12 cellular contexts compared by ENCODE assay signal in the genomic region with DNA sequence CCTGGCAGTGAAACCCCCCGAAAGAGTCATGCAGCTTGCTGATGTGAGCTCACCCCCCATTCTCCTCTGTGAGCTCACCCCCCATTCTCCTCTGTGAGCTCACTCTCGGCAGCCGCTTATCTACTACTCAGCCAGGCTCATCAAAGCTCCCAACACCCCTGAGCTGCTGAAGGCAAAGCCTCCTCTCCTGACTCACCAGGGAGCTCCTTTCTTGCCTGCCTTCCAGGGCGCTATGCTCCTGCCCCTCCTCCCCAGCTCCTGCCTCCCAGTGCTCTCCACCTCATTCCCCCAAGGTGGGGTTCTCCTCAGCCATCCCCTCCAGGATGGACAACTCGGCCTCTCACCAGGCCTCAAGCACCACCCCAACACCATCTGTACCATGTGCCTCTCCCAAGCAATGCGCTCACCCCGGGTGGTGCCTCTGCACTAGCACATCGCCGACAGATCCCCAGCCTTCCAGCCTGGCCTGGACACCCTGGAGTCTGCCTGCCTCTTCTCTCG. TPM values are rescaled to one million over a fixed set of nuclear protein-coding genes. Genes with fewer than 3 reads are reported as not detected.
DNase-seq lines count a peak whose midpoint lies in the region; ATAC-seq and TF ChIP-seq lines count a peak whose summit lies in the region.
"Had no signal": no experiment of that assay in that cellular context is flagged by ENCODE, and none has a peak within 500 bp of the region (broad histone marks: within the 10 kb centered on the region; RNA-seq: fewer than 3 reads in every experiment).

No MANE protein-coding gene starts in this region.

- ATAC-seq in activated naive CD8-positive, alpha-beta T cell treated with anti-CD3 and anti-CD28 coated beads, Interleukin-2, amount 10 ng/mL, durations not matched to agents 7 days and 5 days (ENCODE audit: low read depth) = no peak
- peak; percentile 61 for ATAC-seq in left ventricle myocardium superior
- ATAC-seq in GM18861 (IDR thresholded peaks at IDR 0.05; ENCODE audit: unreplicated experiment) = no peak

- no peaks in the 10 kb centered on the region for H3K9me3 Mint-ChIP-seq in activated naive CD8-positive, alpha-beta T cell treated with anti-CD3 and anti-CD28 coated beads, Interleukin-2, amount 10 ng/mL, durations not matched to agents 7 days and 5 days

- H3K4me1 ChIP-seq in tibial artery = peaks cover 5 to 31% (median 25%) of the 10 kb centered on the region in 4 donors
- peaks cover 0 to 26% (median 21%) of the 10 kb centered on the region in 4 donors for H3K4me1 ChIP-seq in sigmoid colon
- H3K4me1 ChIP-seq in PC-9 (replicated peaks; ENCODE audit: insufficient read depth) = peaks cover 33% of the 10 kb centered on the region

- TF ChIP-seq EP300 in sigmoid colon (IDR thresholded peaks at IDR 0.05) = no peak

- TF ChIP-seq POLR2A in sigmoid colon (IDR thresholded peaks at IDR 0.05) = no peak

- no peaks in the 10 kb centered on the region for H3K27me3 Mint-ChIP-seq in activated naive CD8-positive, alpha-beta T cell treated with anti-CD3 and anti-CD28 coated beads, Interleukin-2, amount 10 ng/mL, durations not matched to agents 7 days and 5 days

- H3K79me2 ChIP-seq in PC-9 (ENCODE audit: low read depth) = peaks cover 13% of the 10 kb centered on the region; the same call in 1 of the 2 replicates

- no peak overlapping the region for H3K4me2 ChIP-seq in PC-9

- DNase-seq in AG08395 (ENCODE audit: low spot score) (peak; percentile 74), GM04503 (ENCODE audit: low read depth) (peak; percentile 34), left ventricle myocardium superior (no peak), tibial artery (no peak), sigmoid colon (no peak), PC-9 (no peak)
- no peak for DNase-seq in activated naive CD8-positive, alpha-beta T cell treated with anti-CD3 and anti-CD28 coated beads, Interleukin-2, amount 10 ng/mL, durations not matched to agents 7 days and 5 days
- DNase-seq: activated gamma-delta T cell treated with Interleukin-2 at 50 U/mL for 16 hours, NCI-H1930, stomach, WERI-Rb-1 had no signal

- no peak overlapping the region for H2AFZ ChIP-seq in PC-9

- peak overlapping the region; percentile 35 for H3K27ac Mint-ChIP-seq in activated naive CD8-positive, alpha-beta T cell treated with anti-CD3 and anti-CD28 coated beads, Interleukin-2, amount 10 ng/mL, durations not matched to agents 7 days and 5 days

- H3K4me1 Mint-ChIP-seq in activated naive CD8-positive, alpha-beta T cell treated with anti-CD3 and anti-CD28 coated beads, Interleukin-2, amount 10 ng/mL, durations not matched to agents 7 days and 5 days = peaks cover 2% of the 10 kb centered on the region

- H3K36me3 ChIP-seq in tibial artery (peaks cover 32 to 69% (median 39%) of the 10 kb centered on the region in 3 donors), sigmoid colon (peaks cover 0 to 76% (median 20%) of the 10 kb centered on the region in 4 donors), PC-9 (ENCODE audit: low read depth) (no peaks in the 10 kb centered on the region)

- peaks cover 14% of the 10 kb centered on the region for H4K20me1 ChIP-seq in PC-9 (ENCODE audit: insufficient read depth)

- TF ChIP-seq CTCF in tibial artery (IDR thresholded peaks at IDR 0.05) (no peak), sigmoid colon (IDR thresholded peaks at IDR 0.05) (no peak), PC-9 (conservative IDR thresholded peaks at IDR 0.05) (no peak)

- intact Hi-C loops in left ventricle myocardium superior (cut with micrococcal nuclease) = no loop called here
- intact Hi-C loops in tibial artery (cut with DNase I; ENCODE audit: low total_unique reads) = loop anchor here (10.0 kb wide), 1 partner anchor 455 kb away; no protein-coding TSS in a partner anchor
- intact Hi-C loops in sigmoid colon (cut with DNase I) = no loop called here
- intact Hi-C loops in PC-9 (cut with micrococcal nuclease; ENCODE audit: unreplicated experiment) = no loop called here

- H3K4me3 Mint-ChIP-seq in activated naive CD8-positive, alpha-beta T cell treated with anti-CD3 and anti-CD28 coated beads, Interleukin-2, amount 10 ng/mL, durations not matched to agents 7 days and 5 days = no peak overlapping the region

- peaks cover 13% of the 10 kb centered on the region for H3K36me3 Mint-ChIP-seq in activated naive CD8-positive, alpha-beta T cell treated with anti-CD3 and anti-CD28 coated beads, Interleukin-2, amount 10 ng/mL, durations not matched to agents 7 days and 5 days

- no peak overlapping the region for H3K4me3 ChIP-seq in tibial artery
- H3K4me3 ChIP-seq in sigmoid colon = no peak overlapping the region
- no peak overlapping the region for H3K4me3 ChIP-seq in PC-9
- H3K4me3 ChIP-seq: stomach had no signal

- CTCF ChIA-PET in PC-9 (lab: Charles Lee) = interaction anchor here (0.9 kb wide), 1 partner anchor 13 kb away, joined by 3 read pairs; no protein-coding TSS in a partner anchor

- WGBS in sigmoid colon, 2 donors = 96 to 97% methylated on average over 10 of the region's 10 CpGs

- H3K27ac ChIP-seq in tibial artery (no peak overlapping the region), sigmoid colon (no peak overlapping the region), PC-9 (no peak overlapping the region)
- H3K27ac ChIP-seq: stomach, WERI-Rb-1 had no signal

- peaks cover 38% of the 10 kb centered on the region for H3F3A ChIP-seq in PC-9 (ENCODE audit: insufficient read depth, low read depth)

- H3K9me3 ChIP-seq in tibial artery (no peaks in the 10 kb centered on the region), sigmoid colon (no peaks in the 10 kb centered on the region), PC-9 (ENCODE audit: insufficient read depth, low read depth) (no peaks in the 10 kb centered on the region)
- H3K9me3 ChIP-seq: stomach had no signal

- H3K27me3 ChIP-seq in tibial artery (no peaks in the 10 kb centered on the region), sigmoid colon (no peaks in the 10 kb centered on the region), PC-9 (ENCODE audit: insufficient read depth, low read depth) (no peaks in the 10 kb centered on the region)
- H3K27me3 ChIP-seq: stomach had no signal

- no TSS peak for BruUV-seq in PC-9 (replicated peaks; lab: Mats Ljungman, UMichigan)

- POLR2A ChIA-PET in activated naive CD8-positive, alpha-beta T cell treated with anti-CD3 and anti-CD28 coated beads, Interleukin-2, amount 10 ng/mL, durations not matched to agents 7 days and 5 days (lab: Charles Lee) = no interaction called here
- POLR2A ChIA-PET in PC-9 (lab: Charles Lee; ENCODE audit: unreplicated experiment) = interaction anchor here (0.6 kb wide), 2 partner anchors 12 to 14 kb away, joined by 3 to 5 read pairs; no protein-coding TSS in a partner anchor

- no peaks in the 10 kb centered on the region for H3K9me2 ChIP-seq in PC-9 (ENCODE audit: insufficient read depth)

RNA-seq across cellular contexts. Expression of a gene that starts 27.7 kb away (rescaled TPM):
- 10 to 100 TPM; 40.7 to 43.1 TPM for total RNA-seq in activated naive CD8-positive, alpha-beta T cell treated with anti-CD3 and anti-CD28 coated beads, Interleukin-2, amount 10 ng/mL, durations not matched to agents 7 days and 5 days
- total RNA-seq in left ventricle myocardium superior = 15.4 TPM
- 10 to 100 TPM in 3 of 4 donors, 1 to 10 TPM in 1; 9.6 to 24.1 (median 14.6) TPM for total RNA-seq in sigmoid colon
- 10 to 100 TPM in 2 of 3 donors, 1 to 10 TPM in 1; 6.6 to 27.2 (median 10.9) TPM for polyA plus RNA-seq in sigmoid colon
- total RNA-seq in PC-9 (2021) = 34.0 and 43.8 TPM in 2 replicates

RNA-seq across cellular contexts. Expression of a gene that starts 51.7 kb away (rescaled TPM):
- 1 to 10 TPM in 1 of 2 experiments, under 1 TPM in 1; 0.94 to 1.7 TPM for total RNA-seq in activated naive CD8-positive, alpha-beta T cell treated with anti-CD3 and anti-CD28 coated beads, Interleukin-2, amount 10 ng/mL, durations not matched to agents 7 days and 5 days
- 0.50 TPM for total RNA-seq in left ventricle myocardium superior
- 1 to 10 TPM in 1 of 4 donors, under 1 TPM in 2, not detected in 1; 0.33 to 1.1 (median 0.95) TPM for total RNA-seq in sigmoid colon
- 1 to 10 TPM in 1 of 3 donors, not detected in 2; 2.3 TPM for polyA plus RNA-seq in sigmoid colon
- 4.3 and 11.5 TPM in 2 replicates for total RNA-seq in PC-9 (2021)

RNA-seq across cellular contexts. Expression of a gene that starts 57.0 kb away (rescaled TPM):
- 100 to 1,000 TPM in 1 of 2 experiments, 10 to 100 TPM in 1; 96.9 to 109 TPM for total RNA-seq in activated naive CD8-positive, alpha-beta T cell treated with anti-CD3 and anti-CD28 coated beads, Interleukin-2, amount 10 ng/mL, durations not matched to agents 7 days and 5 days
- 86.4 TPM for total RNA-seq in left ventricle myocardium superior
- 10 to 100 TPM; 47.1 to 59.7 (median 52.6) TPM for total RNA-seq in sigmoid colon
- 10 to 100 TPM; 19.8 to 52.7 (median 34.9) TPM for polyA plus RNA-seq in sigmoid colon
- total RNA-seq in PC-9 (2021) = 154 and 208 TPM in 2 replicates

RNA-seq across cellular contexts. Expression of a gene that starts 57.1 kb away (rescaled TPM):
- total RNA-seq in activated naive CD8-positive, alpha-beta T cell treated with anti-CD3 and anti-CD28 coated beads, Interleukin-2, amount 10 ng/mL, durations not matched to agents 7 days and 5 days = under 1 TPM; 0.36 to 0.99 TPM
- total RNA-seq in left ventricle myocardium superior (not detected), sigmoid colon (1 to 10 TPM in 1 of 4 donors, under 1 TPM in 3; 0.36 to 1.7 (median 0.67) TPM), PC-9 (2021) (8.6 and 15.0 TPM in 2 replicates)
- under 1 TPM; 0.46 to 0.76 (median 0.60) TPM for polyA plus RNA-seq in sigmoid colon
- total RNA-seq: stomach had no signal

Comparison
In these comparisons a context has a peak if more than half of its experiments do, and no peak if none do; other contexts are left out.
1. DNase-seq: peak in AG08395 (single experiment) and GM04503 (single experiment); none in activated naive CD8-positive, alpha-beta T cell treated with anti-CD3 and anti-CD28 coated beads, Interleukin-2, amount 10 ng/mL, durations not matched to agents 7 days and 5 days (single experiment), left ventricle myocardium superior (single experiment), tibial artery (0 of 2), sigmoid colon (single experiment) and PC-9 (0 of 2).